8 cellular contexts compared by ENCODE assay signal in the genomic region with DNA sequence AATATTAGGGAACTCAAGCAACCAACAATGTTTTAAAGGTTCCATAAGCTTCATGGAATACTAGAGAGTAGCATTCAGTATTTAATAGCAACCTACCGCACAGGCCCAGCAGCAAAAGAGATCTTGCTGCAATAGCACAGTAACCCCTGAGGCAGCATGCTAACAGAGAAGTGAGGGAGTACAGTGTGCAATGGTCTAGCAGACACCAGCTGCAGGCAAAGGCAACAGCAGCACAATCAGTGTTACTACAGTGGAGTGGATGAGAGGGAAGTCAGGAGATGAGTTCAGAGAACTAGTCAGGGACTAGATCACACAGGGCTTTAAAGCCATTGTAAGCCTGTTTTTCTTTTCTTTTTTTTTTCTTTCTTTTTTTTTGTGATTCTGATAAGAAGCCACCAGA. TPM values are rescaled to one million over a fixed set of nuclear protein-coding genes. Genes with fewer than 3 reads are reported as not detected.
DNase-seq lines count a peak whose midpoint lies in the region; ATAC-seq, FAIRE-seq and TF ChIP-seq lines count a peak whose summit lies in the region.
"Had no signal": no experiment of that assay in that cellular context is flagged by ENCODE, and none has a peak within 500 bp of the region (broad histone marks: within the 10 kb centered on the region; RNA-seq: fewer than 3 reads in every experiment).

No MANE protein-coding gene starts in this region.

- no peaks in the 10 kb centered on the region for H3K9me3 Mint-ChIP-seq in naive B cell
- H3K9me3 Mint-ChIP-seq in activated T-cell treated with anti-CD3 and anti-CD28 coated beads, Interleukin-2, amount 50 U/mL, for 4 hours = no peaks in the 10 kb centered on the region

- H3K27me3 Mint-ChIP-seq in naive B cell = no peaks in the 10 kb centered on the region
- H3K27me3 Mint-ChIP-seq in activated T-cell treated with anti-CD3 and anti-CD28 coated beads, Interleukin-2, amount 50 U/mL, for 4 hours (ENCODE audit: low read depth) = no peaks in the 10 kb centered on the region

- TF ChIP-seq CTCF in D721Med (IDR thresholded peaks at IDR 0.05; ENCODE audit: insufficient read depth, missing control alignments) = no peak

- H3K36me3 Mint-ChIP-seq in naive B cell = no peaks in the 10 kb centered on the region
- H3K36me3 Mint-ChIP-seq in activated T-cell treated with anti-CD3 and anti-CD28 coated beads, Interleukin-2, amount 50 U/mL, for 4 hours (ENCODE audit: insufficient read depth) = peaks cover 6% of the 10 kb centered on the region

- H3K4me3 Mint-ChIP-seq in naive B cell = peak overlapping the region in 7 of 8 donors; percentile 33 to 80 (median 55)
- H3K4me3 Mint-ChIP-seq in activated T-cell treated with anti-CD3 and anti-CD28 coated beads, Interleukin-2, amount 50 U/mL, for 4 hours = no peak overlapping the region

- H3K27ac Mint-ChIP-seq in naive B cell = peak overlapping the region; percentile 36 to 90 (median 73)

- DNase-seq in astrocyte of the hippocampus (ENCODE audit: low read depth, low spot score) (peak; percentile 22), naive B cell (peak; percentile 14), DMS79 treated with DMSO at 0.1 percent for 48 hours (lab: John Stamatoyannopoulos, UW) (no peak), D721Med (ENCODE audit: insufficient read length, low spot score) (no peak)
- DNase-seq in activated T-cell treated with anti-CD3 and anti-CD28 coated beads, Interleukin-2, amount 50 U/mL, for 4 hours = no peak

- no peak for FAIRE-seq in D721Med (lab: Jason Lieb, UNC)
- FAIRE-seq: endothelial cell of umbilical vein had no signal

- ATAC-seq in HG03039 (IDR thresholded peaks at IDR 0.05; ENCODE audit: unreplicated experiment) (peak; percentile 27), naive B cell (ENCODE audit: low read depth in 2 of 2) (peak; percentile 27 to 30)
- no peak for ATAC-seq in activated T-cell treated with anti-CD3 and anti-CD28 coated beads, Interleukin-2, amount 50 U/mL, for 4 hours

- H3K4me1 Mint-ChIP-seq in naive B cell = peaks cover 24 to 42% (median 37%) of the 10 kb centered on the region in 3 donors
- peaks cover 28% of the 10 kb centered on the region for H3K4me1 Mint-ChIP-seq in activated T-cell treated with anti-CD3 and anti-CD28 coated beads, Interleukin-2, amount 50 U/mL, for 4 hours (ENCODE audit: low read depth)

- TF ChIP-seq POLR2A in GM19099 (IDR thresholded peaks at IDR 0.05; ENCODE audit: extremely low read depth, insufficient read length, low read depth) = peak; percentile 23

RNA-seq across cellular contexts. Expression of gene TICAM2, which starts 2.8 kb away (rescaled TPM):
- polyA plus RNA-seq in naive B cell (ENCODE audit: low read depth in 6 of 6) = 1 to 10 TPM in 3 of 6 donors, under 1 TPM in 2, not detected in 1; 0.89 to 2.3 (median 1.3) TPM
- under 1 TPM; 0.18 to 0.82 (median 0.48) TPM for total RNA-seq in activated T-cell treated with anti-CD3 and anti-CD28 coated beads, Interleukin-2, amount 50 U/mL, for 4 hours

RNA-seq across cellular contexts. Expression of gene TMED7, which starts 26.3 kb away (rescaled TPM):
- 10 to 100 TPM; 15.6 to 43.4 (median 27.8) TPM for polyA plus RNA-seq in naive B cell (ENCODE audit: low read depth in 6 of 6)
- 10 to 100 TPM; 59.8 to 66.1 (median 62.6) TPM for total RNA-seq in activated T-cell treated with anti-CD3 and anti-CD28 coated beads, Interleukin-2, amount 50 U/mL, for 4 hours

RNA-seq across cellular contexts. Expression of gene FEM1C, which starts 54.9 kb away (rescaled TPM):
- 1 to 10 TPM in 5 of 6 donors, not detected in 1; 1.2 to 2.7 (median 1.6) TPM for polyA plus RNA-seq in naive B cell (ENCODE audit: low read depth in 6 of 6)
- 10 to 100 TPM in 1 of 3 donors, 1 to 10 TPM in 2; 9.6 to 10.9 (median 10.0) TPM for total RNA-seq in activated T-cell treated with anti-CD3 and anti-CD28 coated beads, Interleukin-2, amount 50 U/mL, for 4 hours

Comparison
In these comparisons a context has a peak if more than half of its experiments do, and no peak if none do; other contexts are left out.
1. ATAC-seq: peak in HG03039 (single experiment) and naive B cell (2 of 2); none in activated T-cell treated with anti-CD3 and anti-CD28 coated beads, Interleukin-2, amount 50 U/mL, for 4 hours (0 of 2).
2. DNase-seq: peak in astrocyte of the hippocampus (single experiment) and naive B cell (single experiment); none in activated T-cell treated with anti-CD3 and anti-CD28 coated beads, Interleukin-2, amount 50 U/mL, for 4 hours (single experiment), DMS79 treated with DMSO at 0.1 percent for 48 hours (single experiment) and D721Med (single experiment).